ENCODE assay signal across 24 cellular contexts in the genomic region with DNA sequence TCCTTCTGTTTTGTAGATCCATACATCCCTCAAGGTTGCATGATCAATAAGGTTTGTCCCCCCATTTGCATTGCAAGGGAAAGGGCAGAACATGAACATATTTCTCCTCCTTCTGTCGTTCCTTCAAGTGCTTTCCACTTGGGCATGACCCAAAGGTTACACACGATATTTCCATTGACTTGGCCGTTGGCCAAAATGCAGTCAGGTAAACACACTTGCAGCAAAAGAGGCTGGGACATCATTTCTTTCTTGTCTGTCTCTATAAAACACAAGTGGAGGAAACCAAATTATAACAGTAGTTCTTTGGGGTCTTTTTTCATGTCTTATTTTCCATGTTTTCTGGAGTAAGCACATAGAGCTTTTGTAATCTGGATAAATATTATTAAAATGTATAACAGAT.
A peak's percentile ranks its signal among the peaks of the same experiment; 100 is the strongest.
DNase-seq lines count a peak whose midpoint lies in the region; FAIRE-seq and TF ChIP-seq lines count a peak whose summit lies in the region.
"Had no signal": no experiment of that assay in that cellular context is flagged by ENCODE, and none has a peak within 500 bp of the region (broad histone marks: within the 10 kb centered on the region; RNA-seq: fewer than 3 reads in every experiment).

No MANE protein-coding gene starts in this region.

- TF ChIP-seq CTCF in H9 (conservative IDR thresholded peaks at IDR 0.05): no peak

- H3K36me3 ChIP-seq in small intestine (ENCODE audit: control insufficient read depth in 2 of 2, insufficient read depth in 2 of 2, low read length in 2 of 2): no peaks in the 10 kb centered on the region
- H3K36me3 ChIP-seq: BLaER1 treated with 17β-estradiol and CSF1 and Interleukin-3, amounts not matched to agents 10 nM and 100 nM; uterus had no signal

- no peaks in the 10 kb centered on the region for H3K27me3 Mint-ChIP-seq in H9 (ENCODE audit: low read depth)
- H3K27me3 Mint-ChIP-seq: brain had no signal

- H2BK15ac ChIP-seq in H9 (ENCODE audit: low read depth, low read length): no peak overlapping the region

- H2AK5ac ChIP-seq in H9 (ENCODE audit: insufficient read length, low read length): no peak overlapping the region

- H3T11ph ChIP-seq in H9 (ENCODE audit: low read length): no peak overlapping the region

- no peak overlapping the region for H2BK20ac ChIP-seq in H9 (ENCODE audit: low read depth, low read length, poor library complexity, severe bottlenecking)

- no peak overlapping the region for H3K4me2 ChIP-seq in H9 (ENCODE audit: insufficient read depth, insufficient read length, low read length)
- H3K4me2 ChIP-seq: A549; BLaER1 treated with 17β-estradiol and CSF1 and Interleukin-3, amounts not matched to agents 10 nM and 100 nM had no signal

- H3K14ac ChIP-seq in H9 (ENCODE audit: insufficient read depth, low read length): no peak overlapping the region

- H3K79me2 ChIP-seq in H9 (ENCODE audit: insufficient read depth, low read length): peaks cover 6% of the 10 kb centered on the region; the same call in 1 of the 2 replicates

- FAIRE-seq in small intestine (lab: Jason Lieb, UNC): no peak
- FAIRE-seq: A549, GM12878 had no signal

- no peak overlapping the region for H3K9ac ChIP-seq in H9 (ENCODE audit: extremely low read depth, insufficient read length, low read length)
- H3K9ac ChIP-seq: BLaER1 treated with 17β-estradiol and CSF1 and Interleukin-3, amounts not matched to agents 10 nM and 100 nM had no signal

- H3K4me1 Mint-ChIP-seq in H9: peaks cover 29% of the 10 kb centered on the region in 2 experiments
- H3K4me1 Mint-ChIP-seq: activated T-helper 17 cell treated with anti-CD3 and anti-CD28 coated beads, Interleukin-2, amount 50 U/mL, for 72 hours; naive B cell had no signal

- H3K9me3 Mint-ChIP-seq in H9: no peaks in the 10 kb centered on the region; a peak in 1 of 5 replicates
- H3K9me3 Mint-ChIP-seq: activated T-helper 17 cell treated with anti-CD3 and anti-CD28 coated beads, Interleukin-2, amount 50 U/mL, for 72 hours had no signal

- no peak overlapping the region for H4K91ac ChIP-seq in H9 (ENCODE audit: insufficient read length, low read depth, low read length)

- H3K79me1 ChIP-seq in H9 (ENCODE audit: insufficient read depth, low read depth, low read length, poor library complexity, severe bottlenecking): peaks cover 3% of the 10 kb centered on the region

- H2BK12ac ChIP-seq in H9 (ENCODE audit: insufficient read length, low read depth, low read length): no peak overlapping the region

- no peak overlapping the region for H4K5ac ChIP-seq in H9 (ENCODE audit: insufficient read length, low read depth, low read length)

- no peaks in the 10 kb centered on the region for H3K4me1 ChIP-seq in small intestine (ENCODE audit: control insufficient read depth in 2 of 2, insufficient read depth in 1 of 2, low read depth in 1 of 2, low read length in 1 of 2)
- peaks cover 10% of the 10 kb centered on the region for H3K4me1 ChIP-seq in H9 (ENCODE audit: insufficient read depth, low read length)
- H3K4me1 ChIP-seq: A549, uterus had no signal

- no peaks in the 10 kb centered on the region for H3K23me2 ChIP-seq in H9 (ENCODE audit: insufficient read length, low read depth, low read length, poor library complexity, severe bottlenecking)

- H3K27me3 ChIP-seq in small intestine (ENCODE audit: control insufficient read depth in 2 of 2, insufficient read depth in 2 of 2, low read length in 2 of 2) (no peaks in the 10 kb centered on the region), H9 (ENCODE audit: insufficient read depth, low read length) (no peaks in the 10 kb centered on the region)
- H3K27me3 ChIP-seq: BLaER1 treated with 17β-estradiol and CSF1 and Interleukin-3, amounts not matched to agents 10 nM and 100 nM; uterus had no signal

- H3K23ac ChIP-seq in H9 (ENCODE audit: insufficient read length, low read depth, low read length): no peak overlapping the region

- DNase-seq in NCI-H524 (lab: John Stamatoyannopoulos, UW) (peak; percentile 6 to 45), NCI-H524 treated with DMSO at 0.1 percent for 48 hours (lab: John Stamatoyannopoulos, UW) (no peak), NCI-H1105 (lab: John Stamatoyannopoulos, UW) (peak; percentile 47), NCI-H2196 treated with DMSO at 0.1 percent for 48 hours (lab: John Stamatoyannopoulos, UW; ENCODE audit: unreplicated experiment) (peak; percentile 3), small intestine (peak; percentile 46), H9 (no peak), G401 (ENCODE audit: low spot score) (no peak)
- no peak for DNase-seq in stimulated activated CD4-positive, alpha-beta T cell treated with anti-CD3 and anti-CD28 coated beads, Interleukin-4, amount 100 ng/mL, for 4 hours
- DNase-seq: activated CD4-positive, alpha-beta T cell treated with anti-CD3 and anti-CD28 coated beads for 4 hours; effector memory CD8-positive, alpha-beta T cell; naive B cell; NCI-H82; occipital lobe; PC-3; SIG-M5; stimulated activated CD4-positive, alpha-beta T cell treated with anti-CD3 and anti-CD28 coated beads, Interleukin-12 subunit alpha, Interleukin-12 subunit beta, amount 100 ng/mL, for 4 hours; stimulated activated CD8-positive, alpha-beta memory T cell treated with anti-CD3 and anti-CD28 coated beads, Interleukin-4, amount 100 ng/mL, for 48 hours; T-helper 1 cell; uterus had no signal

- no peaks in the 10 kb centered on the region for H3K9me3 ChIP-seq in small intestine (ENCODE audit: control insufficient read depth, low read depth)
- H3K9me3 ChIP-seq in H9 (ENCODE audit: control insufficient read depth, low read depth, low read length): no peaks in the 10 kb centered on the region
- H3K9me3 ChIP-seq: A549; BLaER1 treated with 17β-estradiol and CSF1 and Interleukin-3, amounts not matched to agents 10 nM and 100 nM; uterus had no signal

- no peak overlapping the region for H3K27ac ChIP-seq in small intestine (ENCODE audit: low read depth in 1 of 2, low read length in 1 of 2)
- no peak overlapping the region for H3K27ac ChIP-seq in H9 (ENCODE audit: insufficient read length, low read depth, low read length)
- H3K27ac ChIP-seq: A549; BLaER1 treated with 17β-estradiol and CSF1 and Interleukin-3, amounts not matched to agents 10 nM and 100 nM; uterus had no signal

- H3K27ac Mint-ChIP-seq in H9: no peak overlapping the region
- H3K27ac Mint-ChIP-seq: activated T-helper 17 cell treated with anti-CD3 and anti-CD28 coated beads, Interleukin-2, amount 50 U/mL, for 72 hours; brain; effector memory CD8-positive, alpha-beta T cell; naive B cell had no signal

- 8 to 29% (median 20%) methylated on average over 3 of the region's 3 CpGs for WGBS in small intestine, 3 donors
- WGBS in H9 (ENCODE audit: extremely low coverage, insufficient read length, low lambda C conversion rate): no CpG with 5 or more reads among the region's 3 CpGs

- no peak overlapping the region for H2BK120ac ChIP-seq in H9 (ENCODE audit: low read depth, low read length, poor library complexity, severe bottlenecking)

- H3K36me3 Mint-ChIP-seq in H9 (ENCODE audit: insufficient read depth in 1 of 3, low read depth in 3 of 3): peaks cover 2 to 3% (median 3%) of the 10 kb centered on the region in 3 experiments; a peak in 4 of 7 replicates
- H3K36me3 Mint-ChIP-seq: brain, naive B cell had no signal

- no peak overlapping the region for H2BK5ac ChIP-seq in H9 (ENCODE audit: insufficient read length, low read length)

- H4K8ac ChIP-seq in H9 (replicated peaks; ENCODE audit: insufficient read length, low read depth, low read length): no peak overlapping the region

- H3K4me3 Mint-ChIP-seq in H9: no peak overlapping the region
- H3K4me3 Mint-ChIP-seq: activated T-helper 17 cell treated with anti-CD3 and anti-CD28 coated beads, Interleukin-2, amount 50 U/mL, for 72 hours; brain; effector memory CD8-positive, alpha-beta T cell; naive B cell had no signal

- in situ Hi-C loops in G401 (cut with HindIII; ENCODE audit: low sequenced_read_pairs): no loop called here

- H2AFZ ChIP-seq in H9 (ENCODE audit: low read length): no peak overlapping the region

- H3K4me3 ChIP-seq in small intestine (ENCODE audit: low read depth in 1 of 2, low read length in 2 of 2): no peak overlapping the region
- H3K4me3 ChIP-seq: A549; BLaER1 treated with 17β-estradiol and CSF1 and Interleukin-3, amounts not matched to agents 10 nM and 100 nM; GM12878; uterus had no signal

- no peak overlapping the region for H3K4ac ChIP-seq in H9 (ENCODE audit: low read depth, low read length)

- no peak overlapping the region for H3K18ac ChIP-seq in H9 (ENCODE audit: insufficient read length, low read depth, low read length)

- no peaks in the 10 kb centered on the region for H4K20me1 ChIP-seq in H9 (ENCODE audit: control insufficient read depth, insufficient read depth, insufficient read length)
- H4K20me1 ChIP-seq: BLaER1 treated with 17β-estradiol and CSF1 and Interleukin-3, amounts not matched to agents 10 nM and 100 nM had no signal

- no peak overlapping the region for H3K56ac ChIP-seq in H9 (ENCODE audit: insufficient read length, low read depth, low read length)

Comparison
In these comparisons a context has a peak if more than half of its experiments do, and no peak if none do; other contexts are left out.
1. DNase-seq: peak in NCI-H524 (2 of 2), NCI-H1105 (single experiment), NCI-H2196 treated with DMSO at 0.1 percent for 48 hours (single experiment) and small intestine (single experiment); none in NCI-H524 treated with DMSO at 0.1 percent for 48 hours (single experiment), stimulated activated CD4-positive, alpha-beta T cell treated with anti-CD3 and anti-CD28 coated beads, Interleukin-4, amount 100 ng/mL, for 4 hours (0 of 2), H9 (single experiment) and G401 (single experiment).